8 cellular contexts compared by ENCODE assay signal in the genomic region with DNA sequence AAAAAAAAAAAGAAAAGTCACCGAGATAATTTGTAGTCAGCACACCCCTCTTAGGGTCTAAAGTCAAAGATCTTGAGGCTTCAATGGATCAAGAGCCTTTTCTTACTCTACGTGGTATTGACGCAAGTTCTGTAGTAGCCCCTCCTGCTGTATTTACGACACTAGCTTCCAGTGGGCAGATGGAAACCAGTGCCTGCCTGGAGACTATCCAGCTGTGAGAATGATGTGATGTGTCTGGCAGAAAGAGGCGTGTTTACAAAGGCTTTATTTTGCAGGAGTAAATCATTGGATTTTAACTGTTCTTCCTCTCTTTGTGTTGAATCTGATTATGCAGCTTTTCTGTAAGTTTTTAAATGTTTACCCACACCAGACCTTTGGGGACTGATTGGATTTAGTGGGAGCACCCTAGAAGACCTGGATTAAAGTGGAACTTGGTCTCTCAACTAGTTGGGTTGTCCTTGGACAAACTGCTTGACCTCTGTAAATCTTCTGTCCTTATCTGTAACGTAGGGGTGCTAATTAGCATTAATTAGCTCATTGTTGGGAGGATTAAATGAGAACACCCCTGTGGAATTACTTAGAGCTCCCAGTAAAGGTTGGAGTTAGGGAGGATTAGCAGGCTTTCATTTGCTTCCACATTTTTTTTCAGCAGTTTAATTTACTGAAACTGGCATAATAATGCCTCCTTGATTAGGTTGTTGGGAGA.
DNase-seq lines count a peak whose midpoint lies in the region; ATAC-seq and TF ChIP-seq lines count a peak whose summit lies in the region.

No MANE protein-coding gene starts in this region.

- POLR2A ChIA-PET in CD8-positive, alpha-beta T cell (lab: Charles Lee), result interaction anchor here (0.5 to 10.2 kb wide), 10 partner anchors 8 to 72 kb away, joined by 3 to 96 read pairs (median 4); partner anchors contain the start of gene RASSF3
- POLR2A ChIA-PET in naive thymus-derived CD8-positive, alpha-beta T cell (lab: Charles Lee), result interaction anchor here (1.1 to 23.1 kb wide), 7 partner anchors 9 to 84 kb away, joined by 4 to 684 read pairs (median 7); partner anchors contain the start of gene RASSF3
- POLR2A ChIA-PET in PC-3 (lab: Charles Lee; ENCODE audit: unreplicated experiment), result no interaction called here

- CTCF ChIA-PET in CD8-positive, alpha-beta T cell (lab: Charles Lee), result interaction anchor here (1.0 to 11.3 kb wide), 4 partner anchors 14 to 74 kb away, joined by 3 to 90 read pairs (median 7); no protein-coding TSS in a partner anchor
- CTCF ChIA-PET in PC-3 (lab: Charles Lee), result no interaction called here

- no peaks in the 10 kb centered on the region for H3K9me3 ChIP-seq in CD8-positive, alpha-beta T cell (ENCODE audit: low read length)
- no peaks in the 10 kb centered on the region for H3K9me3 ChIP-seq in PC-3 (ENCODE audit: low read length)

- no peak overlapping the region for H3K4me3 ChIP-seq in CD8-positive, alpha-beta T cell (ENCODE audit: low read depth, low read length)
- H3K4me3 ChIP-seq in PC-3 (ENCODE audit: low read length), result no peak overlapping the region

- peaks cover 3% of the 10 kb centered on the region for H3F3A ChIP-seq in PC-3 (ENCODE audit: low read length, unreplicated experiment)

- no peaks in the 10 kb centered on the region for H3K9me2 ChIP-seq in PC-3 (replicated peaks; ENCODE audit: low read length)

- peak overlapping the region; percentile 19 for H3K27ac ChIP-seq in CD8-positive, alpha-beta T cell (ENCODE audit: low read depth, low read length)
- H3K27ac ChIP-seq in PC-3 (ENCODE audit: low read length), result no peak overlapping the region

- no peaks in the 10 kb centered on the region for H3K27me3 ChIP-seq in CD8-positive, alpha-beta T cell (ENCODE audit: insufficient read depth, low read length)
- H3K27me3 ChIP-seq in PC-3 (ENCODE audit: low read length), result no peaks in the 10 kb centered on the region

- peak overlapping the region; percentile 53 for H3K4me3 Mint-ChIP-seq in CD8-positive, alpha-beta T cell
- peak overlapping the region in 2 of 5 experiments; percentile 11 to 51 for H3K4me3 Mint-ChIP-seq in brain
- H3K4me3 Mint-ChIP-seq in naive thymus-derived CD8-positive, alpha-beta T cell, result peak overlapping the region in 9 of 10 donors; percentile 68 to 90 (median 84)

- H3K9me3 Mint-ChIP-seq in CD8-positive, alpha-beta T cell, result no peaks in the 10 kb centered on the region
- H3K9me3 Mint-ChIP-seq in brain, result no peaks in the 10 kb centered on the region
- no peaks in the 10 kb centered on the region for H3K9me3 Mint-ChIP-seq in naive thymus-derived CD8-positive, alpha-beta T cell

- H3K4me1 ChIP-seq in CD8-positive, alpha-beta T cell (ENCODE audit: insufficient read depth, low read length), result peaks cover 99% of the 10 kb centered on the region
- H3K4me1 ChIP-seq in PC-3 (ENCODE audit: insufficient read depth, low read length), result peaks cover 36% of the 10 kb centered on the region

- no peak overlapping the region for H3K9ac ChIP-seq in PC-3 (ENCODE audit: low read length)

- H4K20me1 ChIP-seq in PC-3 (ENCODE audit: low read length), result no peaks in the 10 kb centered on the region

- no peaks in the 10 kb centered on the region for H3K27me3 Mint-ChIP-seq in CD8-positive, alpha-beta T cell (ENCODE audit: low read depth)
- H3K27me3 Mint-ChIP-seq in brain, result no peaks in the 10 kb centered on the region
- peaks cover 0 to 1% (median 0%) of the 10 kb centered on the region in 5 donors for H3K27me3 Mint-ChIP-seq in naive thymus-derived CD8-positive, alpha-beta T cell

- BruUV-seq in PC-3 (replicated peaks; lab: Mats Ljungman, UMichigan), result no TSS peak

- H3K4me1 Mint-ChIP-seq in CD8-positive, alpha-beta T cell (ENCODE audit: low read depth), result peaks cover 88% of the 10 kb centered on the region
- H3K4me1 Mint-ChIP-seq in brain, result peaks cover 36% of the 10 kb centered on the region
- peaks cover 36 to 94% (median 89%) of the 10 kb centered on the region in 4 donors for H3K4me1 Mint-ChIP-seq in naive thymus-derived CD8-positive, alpha-beta T cell

- H3K36me3 ChIP-seq in CD8-positive, alpha-beta T cell (ENCODE audit: insufficient read depth, low read length), result no peaks in the 10 kb centered on the region
- H3K36me3 ChIP-seq in PC-3 (ENCODE audit: low read depth, low read length), result no peaks in the 10 kb centered on the region

- no peak for TF ChIP-seq CTCF in CD8-positive, alpha-beta T cell (IDR thresholded peaks at IDR 0.05)
- TF ChIP-seq CTCF in brain (conservative IDR thresholded peaks at IDR 0.05), result no peak
- TF ChIP-seq CTCF in PC-3 (conservative IDR thresholded peaks at IDR 0.05; ENCODE audit: low read depth, low read length), result no peak

- peaks cover 26% of the 10 kb centered on the region for H3K36me3 Mint-ChIP-seq in CD8-positive, alpha-beta T cell
- H3K36me3 Mint-ChIP-seq in brain, result peaks cover 12% of the 10 kb centered on the region
- peaks cover 4 to 25% (median 13%) of the 10 kb centered on the region in 3 donors for H3K36me3 Mint-ChIP-seq in naive thymus-derived CD8-positive, alpha-beta T cell

- peaks cover 38% of the 10 kb centered on the region for H3K79me2 ChIP-seq in PC-3 (ENCODE audit: low read length)

- H3K27ac Mint-ChIP-seq in CD8-positive, alpha-beta T cell, result peak overlapping the region; percentile 98
- peak overlapping the region in 3 of 5 experiments; percentile 31 to 76 (median 59) for H3K27ac Mint-ChIP-seq in brain
- H3K27ac Mint-ChIP-seq in naive thymus-derived CD8-positive, alpha-beta T cell, result peak overlapping the region; percentile 93 to 99 (median 97)

- H3K4me2 ChIP-seq in PC-3 (ENCODE audit: low read length), result no peak overlapping the region

- ATAC-seq in CD8-positive, alpha-beta T cell, result no peak
- ATAC-seq in naive thymus-derived CD8-positive, alpha-beta T cell, result no peak
- ATAC-seq in HG02610 (IDR thresholded peaks at IDR 0.05; ENCODE audit: unreplicated experiment), result no peak
- ATAC-seq in PC-3, result no peak

- intact Hi-C loops in CD8-positive, alpha-beta T cell (cut with DNase I, micrococcal nuclease), result loop anchor here in 1 of 2 experiments (10.0 kb wide), 1 partner anchor 278 kb away; the partner anchor contains the start of gene XPOT
- intact Hi-C loops in PC-3 (cut with micrococcal nuclease), result no loop called here

- H2AFZ ChIP-seq in PC-3 (ENCODE audit: low read length), result no peak overlapping the region

- peak in 1 of 7 experiments; percentile 35 for DNase-seq in CD8-positive, alpha-beta T cell
- peak; percentile 72 for DNase-seq in NCI-H2081 treated with DMSO at 0.1 percent for 48 hours (lab: John Stamatoyannopoulos, UW)
- peak in 2 of 10 donors; percentile 37 to 39 for DNase-seq in naive thymus-derived CD8-positive, alpha-beta T cell
- no peak for DNase-seq in stimulated activated CD4-positive, alpha-beta T cell treated with anti-CD3 and anti-CD28 coated beads, Interleukin-1b, Interleukin-23, amount 100 ng/mL, for 48 hours
- DNase-seq in KG1 (lab: John Stamatoyannopoulos, UW), result no peak
- DNase-seq in PC-3, result no peak
